ENCODE assay signal across 10 cellular contexts in the genomic region with DNA sequence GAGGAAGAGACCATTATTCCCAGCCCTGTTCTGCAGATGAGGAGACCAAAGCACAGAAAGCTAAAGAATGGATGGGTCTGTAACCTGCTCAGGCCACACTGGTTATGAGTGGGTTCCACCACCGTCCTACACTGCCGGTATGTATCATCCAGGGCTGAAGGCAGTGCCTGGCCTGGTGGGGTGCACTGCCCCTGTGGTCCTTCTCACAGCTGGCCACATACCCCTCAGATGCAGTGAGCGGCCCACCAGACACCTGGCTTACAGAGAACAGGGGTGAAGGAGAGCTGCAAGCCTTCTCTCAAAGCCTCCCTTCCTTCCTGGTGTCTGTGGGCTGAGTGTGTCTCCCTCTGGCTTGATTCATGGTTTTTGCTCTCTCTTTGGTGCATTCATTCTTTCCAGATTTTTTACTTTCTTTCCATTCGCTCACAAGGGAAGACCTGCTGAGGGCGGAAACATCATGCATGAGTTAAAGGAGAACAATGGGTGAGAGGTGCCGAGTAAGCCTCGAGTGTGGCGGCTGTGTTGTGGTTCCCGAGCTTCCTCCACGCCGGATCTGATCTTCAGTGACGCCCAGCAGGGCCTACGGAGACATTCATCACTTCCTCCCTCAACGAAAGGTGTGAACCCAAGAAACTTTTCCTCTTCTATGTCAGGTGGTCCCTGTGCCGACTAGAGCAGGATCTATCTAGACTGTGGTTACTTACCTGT.
DNase-seq lines count a peak whose midpoint lies in the region; ATAC-seq and TF ChIP-seq lines count a peak whose summit lies in the region.
"Had no signal": no experiment of that assay in that cellular context is flagged by ENCODE, and none has a peak within 500 bp of the region (broad histone marks: within the 10 kb centered on the region; RNA-seq: fewer than 3 reads in every experiment).

No MANE protein-coding gene starts in this region.

- H3K27ac ChIP-seq in right lobe of liver (no peak overlapping the region), foreskin keratinocyte (no peak overlapping the region)

- H3K4me3 Mint-ChIP-seq in activated T-cell treated with anti-CD3 and anti-CD28 coated beads, Interleukin-2, amount 50 U/mL, for 24 hours = peak overlapping the region; percentile 43
- H3K4me3 Mint-ChIP-seq: brain had no signal

- no peaks in the 10 kb centered on the region for H3K27me3 Mint-ChIP-seq in activated T-cell treated with anti-CD3 and anti-CD28 coated beads, Interleukin-2, amount 50 U/mL, for 24 hours
- H3K27me3 Mint-ChIP-seq: progenitor cell of endocrine pancreas had no signal

- intact Hi-C loops in right lobe of liver (cut with DNase I) = no loop called here

- peak; percentile 52 to 61 (median 58) for ATAC-seq in right lobe of liver
- no peak for ATAC-seq in GM21515 (IDR thresholded peaks at IDR 0.05; ENCODE audit: unreplicated experiment)
- ATAC-seq in foreskin keratinocyte = no peak
- no peak for ATAC-seq in HG03342 (IDR thresholded peaks at IDR 0.05; ENCODE audit: unreplicated experiment)

- H3K4me3 ChIP-seq in right lobe of liver = no peak overlapping the region

- TF ChIP-seq CTCF in right lobe of liver (IDR thresholded peaks at IDR 0.05) = no peak
- no peak for TF ChIP-seq CTCF in foreskin keratinocyte (conservative IDR thresholded peaks at IDR 0.05)

- DNase-seq in T follicular helper cell (ENCODE audit: low read depth) = peak; percentile 86
- peak; percentile 82 for DNase-seq in activated T-cell treated with anti-CD3 and anti-CD28 coated beads, Interleukin-2, amount 50 U/mL, for 24 hours
- peak in 1 of 3 donors; percentile 37 for DNase-seq in right lobe of liver
- peak; percentile 68 for DNase-seq in stimulated activated CD8-positive, alpha-beta memory T cell treated with anti-CD3 and anti-CD28 coated beads, Interleukin-4, amount 100 ng/mL, for 24 hours (ENCODE audit: low read depth)
- no peak for DNase-seq in NCI-H69 (lab: John Stamatoyannopoulos, UW)
- no peak for DNase-seq in foreskin keratinocyte

- no peaks in the 10 kb centered on the region for H3K36me3 Mint-ChIP-seq in activated T-cell treated with anti-CD3 and anti-CD28 coated beads, Interleukin-2, amount 50 U/mL, for 24 hours (ENCODE audit: low read depth)
- H3K36me3 Mint-ChIP-seq: brain had no signal

- H3K4me1 ChIP-seq in right lobe of liver (no peaks in the 10 kb centered on the region), foreskin keratinocyte (no peaks in the 10 kb centered on the region)

- H3K27me3 ChIP-seq in right lobe of liver (no peaks in the 10 kb centered on the region), foreskin keratinocyte (no peaks in the 10 kb centered on the region)

- peaks cover 54% of the 10 kb centered on the region for H3K4me1 Mint-ChIP-seq in activated T-cell treated with anti-CD3 and anti-CD28 coated beads, Interleukin-2, amount 50 U/mL, for 24 hours (ENCODE audit: low read depth)
- H3K4me1 Mint-ChIP-seq: brain had no signal

- WGBS in right lobe of liver (ENCODE audit: insufficient coverage, low coverage, low lambda C conversion rate, missing lambda C conversion rate) = 61% methylated on average over 12 of the region's 15 CpGs

- no peak for TF ChIP-seq POLR2A in right lobe of liver (IDR thresholded peaks at IDR 0.05)

- peak overlapping the region; percentile 97 for H3K27ac Mint-ChIP-seq in activated T-cell treated with anti-CD3 and anti-CD28 coated beads, Interleukin-2, amount 50 U/mL, for 24 hours
- H3K27ac Mint-ChIP-seq: brain, progenitor cell of endocrine pancreas had no signal

- no peaks in the 10 kb centered on the region for H3K9me3 Mint-ChIP-seq in activated T-cell treated with anti-CD3 and anti-CD28 coated beads, Interleukin-2, amount 50 U/mL, for 24 hours
- H3K9me3 Mint-ChIP-seq: brain had no signal

- H3K9me3 ChIP-seq in right lobe of liver = no peaks in the 10 kb centered on the region

- H3K36me3 ChIP-seq in right lobe of liver = no peaks in the 10 kb centered on the region

Comparison
In these comparisons a context has a peak if more than half of its experiments do, and no peak if none do; other contexts are left out.
1. DNase-seq: peak in T follicular helper cell (single experiment), activated T-cell treated with anti-CD3 and anti-CD28 coated beads, Interleukin-2, amount 50 U/mL, for 24 hours (single experiment) and stimulated activated CD8-positive, alpha-beta memory T cell treated with anti-CD3 and anti-CD28 coated beads, Interleukin-4, amount 100 ng/mL, for 24 hours (single experiment); none in NCI-H69 (single experiment) and foreskin keratinocyte (0 of 2).
2. ATAC-seq: peak in right lobe of liver (4 of 4); none in GM21515 (single experiment), foreskin keratinocyte (single experiment) and HG03342 (single experiment).